16 cellular contexts compared by ENCODE assay signal in genomic region chr3:57877116-57877515, GRCh38.
A peak's percentile ranks its signal among the peaks of the same experiment; 100 is the strongest.
DNase-seq lines count a peak whose midpoint lies in the region; ATAC-seq and TF ChIP-seq lines count a peak whose summit lies in the region.
"Had no signal": no experiment of that assay in that cellular context is flagged by ENCODE, and none has a peak within 500 bp of the region (broad histone marks: within the 10 kb centered on the region; RNA-seq: fewer than 3 reads in every experiment).

No MANE protein-coding gene starts in this region.

- no peaks in the 10 kb centered on the region for H4K20me1 ChIP-seq in fibroblast of lung (ENCODE audit: control insufficient read depth, extremely low read depth, insufficient read depth, low read length)

- TF ChIP-seq CTCF in HEK293 (tag by site-specific recombination; IDR thresholded peaks at IDR 0.05) (no peak), astrocyte of the spinal cord (IDR thresholded peaks at IDR 0.05; ENCODE audit: low read depth, low read length) (no peak), fibroblast of lung (conservative IDR thresholded peaks at IDR 0.05 in 1 of 2, IDR thresholded peaks at IDR 0.05 in 1 of 2; ENCODE audit: low read depth in 1 of 2, low read length in 2 of 2) (no peak)
- TF ChIP-seq CTCF in CD4-positive, alpha-beta T cell (IDR thresholded peaks at IDR 0.05), result no peak

- no peaks in the 10 kb centered on the region for H3K79me2 ChIP-seq in fibroblast of lung (ENCODE audit: control insufficient read depth, insufficient read depth, low read length)

- CTCF ChIA-PET in HEK293 (lab: Yijun Ruan, JAX), result no interaction called here
- CTCF ChIA-PET in CD4-positive, alpha-beta T cell (lab: Charles Lee), result no interaction called here

- POLR2A ChIA-PET in HEK293 (lab: Yijun Ruan, JAX), result no interaction called here
- POLR2A ChIA-PET in CD4-positive, alpha-beta T cell (lab: Charles Lee), result interaction anchor here (0.6 kb wide), 1 partner anchor 1024 kb away, joined by 3 read pairs; no protein-coding TSS in a partner anchor

- no peaks in the 10 kb centered on the region for H3K9me3 Mint-ChIP-seq in stimulated activated effector memory CD8-positive, alpha-beta T cell treated with anti-CD3 and anti-CD28 coated beads, Interleukin-12 subunit alpha, Interleukin-12 subunit beta, amount 100 ng/mL, for 72 hours
- no peaks in the 10 kb centered on the region for H3K9me3 Mint-ChIP-seq in CD4-positive, alpha-beta T cell
- H3K9me3 Mint-ChIP-seq: CD4-positive, CD25-positive, alpha-beta regulatory T cell; H9 had no signal

- H3K36me3 ChIP-seq in HEK293 (ENCODE audit: control insufficient read depth in 2 of 2, insufficient read depth in 1 of 2, low read length in 2 of 2) (no peaks in the 10 kb centered on the region; a peak in 1 of 3 replicates), fibroblast of lung (ENCODE audit: control insufficient read depth, insufficient read depth, low read length) (no peaks in the 10 kb centered on the region)

- intact Hi-C loops in CD4-positive, alpha-beta T cell (cut with DNase I, micrococcal nuclease), result no loop called here

- H3K27me3 ChIP-seq in fibroblast of lung (ENCODE audit: control insufficient read depth, insufficient read depth, low read length), result no peaks in the 10 kb centered on the region
- no peaks in the 10 kb centered on the region for H3K27me3 ChIP-seq in CD4-positive, alpha-beta T cell (ENCODE audit: control insufficient read depth, insufficient read depth, low read length)

- H3K27ac Mint-ChIP-seq in stimulated activated effector memory CD8-positive, alpha-beta T cell treated with anti-CD3 and anti-CD28 coated beads, Interleukin-12 subunit alpha, Interleukin-12 subunit beta, amount 100 ng/mL, for 72 hours, result peak overlapping the region; percentile 1
- H3K27ac Mint-ChIP-seq in CD4-positive, alpha-beta T cell, result no peak overlapping the region

- H3K27me3 Mint-ChIP-seq in CD4-positive, alpha-beta T cell, result no peaks in the 10 kb centered on the region
- H3K27me3 Mint-ChIP-seq: CD4-positive, CD25-positive, alpha-beta regulatory T cell had no signal

- H3K9ac ChIP-seq in fibroblast of lung (ENCODE audit: insufficient read depth, low read length), result no peak overlapping the region

- DNase-seq in astrocyte of the spinal cord (ENCODE audit: low read depth, low spot score) (peak; percentile 67), fibroblast of lung (ENCODE audit: low read depth in 2 of 2) (peak; percentile 47 to 89)
- DNase-seq in stimulated activated effector memory CD8-positive, alpha-beta T cell treated with anti-CD3 and anti-CD28 coated beads, Interleukin-12 subunit alpha, Interleukin-12 subunit beta, amount 100 ng/mL, for 72 hours (ENCODE audit: low spot score in 2 of 2), result no peak
- DNase-seq in CD4-positive, alpha-beta T cell, result no peak
- DNase-seq: Calu3; CD4-positive, CD25-positive, alpha-beta regulatory T cell; DMS79; H9; NCI-H1417; NCI-H1930; NCI-H2171 treated with DMSO at 0.1 percent for 48 hours; SIG-M5 had no signal

- H3K4me1 ChIP-seq in HEK293 (ENCODE audit: control insufficient read depth, insufficient read depth, low read length) (no peaks in the 10 kb centered on the region), fibroblast of lung (ENCODE audit: control insufficient read depth, extremely low read depth, insufficient read depth, low read length) (no peaks in the 10 kb centered on the region)

- H3K27ac ChIP-seq in HEK293 (ENCODE audit: extremely low read depth, low read depth, low read length), result no peak overlapping the region
- H3K27ac ChIP-seq in fibroblast of lung (ENCODE audit: insufficient read depth, low read length), result no peak overlapping the region
- no peak overlapping the region for H3K27ac ChIP-seq in CD4-positive, alpha-beta T cell (ENCODE audit: low read depth, low read length)

- no peak overlapping the region for H2AFZ ChIP-seq in fibroblast of lung (ENCODE audit: low read length)

- peak overlapping the region; percentile 35 for H3K4me2 ChIP-seq in fibroblast of lung (ENCODE audit: extremely low read depth, insufficient read depth, low read length)

- no peaks in the 10 kb centered on the region for H3K9me3 ChIP-seq in HEK293 (ENCODE audit: control insufficient read depth, insufficient read depth, low read depth, low read length)
- no peaks in the 10 kb centered on the region for H3K9me3 ChIP-seq in fibroblast of lung (ENCODE audit: control insufficient read depth, insufficient read depth, low read depth, low read length)
- no peaks in the 10 kb centered on the region for H3K9me3 ChIP-seq in CD4-positive, alpha-beta T cell (ENCODE audit: control insufficient read depth, low read length)

- no peak overlapping the region for H3K4me3 ChIP-seq in HEK293 (ENCODE audit: low read depth, low read length)
- no peak overlapping the region for H3K4me3 ChIP-seq in astrocyte of the spinal cord (ENCODE audit: low read depth, low read length)
- H3K4me3 ChIP-seq in fibroblast of lung (replicated peaks in 1 of 4; ENCODE audit: control extremely low read depth in 1 of 4, insufficient read depth in 1 of 4, low read depth in 3 of 4, low read length in 4 of 4), result no peak overlapping the region

- no peak overlapping the region for H3K4me3 Mint-ChIP-seq in stimulated activated effector memory CD8-positive, alpha-beta T cell treated with anti-CD3 and anti-CD28 coated beads, Interleukin-12 subunit alpha, Interleukin-12 subunit beta, amount 100 ng/mL, for 72 hours
- H3K4me3 Mint-ChIP-seq in CD4-positive, alpha-beta T cell, result no peak overlapping the region
- H3K4me3 Mint-ChIP-seq: CD4-positive, CD25-positive, alpha-beta regulatory T cell; H9 had no signal

- peaks cover 26% of the 10 kb centered on the region for H3K36me3 Mint-ChIP-seq in stimulated activated effector memory CD8-positive, alpha-beta T cell treated with anti-CD3 and anti-CD28 coated beads, Interleukin-12 subunit alpha, Interleukin-12 subunit beta, amount 100 ng/mL, for 72 hours
- H3K36me3 Mint-ChIP-seq in CD4-positive, alpha-beta T cell (ENCODE audit: low read depth), result peaks cover 36% of the 10 kb centered on the region

- no peaks in the 10 kb centered on the region for H3K4me1 Mint-ChIP-seq in stimulated activated effector memory CD8-positive, alpha-beta T cell treated with anti-CD3 and anti-CD28 coated beads, Interleukin-12 subunit alpha, Interleukin-12 subunit beta, amount 100 ng/mL, for 72 hours
- no peaks in the 10 kb centered on the region for H3K4me1 Mint-ChIP-seq in CD4-positive, alpha-beta T cell (ENCODE audit: low read depth)

- in situ Hi-C loops in astrocyte of the spinal cord (cut with HindIII; ENCODE audit: low sequenced_read_pairs), result no loop called here

- no peak for ATAC-seq in stimulated activated effector memory CD8-positive, alpha-beta T cell treated with anti-CD3 and anti-CD28 coated beads, Interleukin-12 subunit alpha, Interleukin-12 subunit beta, amount 100 ng/mL, for 72 hours
- ATAC-seq in GM19324 (IDR thresholded peaks at IDR 0.05; ENCODE audit: low FRiP score, unreplicated experiment) (no peak), GM21717 (IDR thresholded peaks at IDR 0.05; ENCODE audit: unreplicated experiment) (no peak), GM21515 (IDR thresholded peaks at IDR 0.05; ENCODE audit: unreplicated experiment) (no peak)
- ATAC-seq in CD4-positive, alpha-beta T cell (ENCODE audit: poor library complexity), result no peak

TF ChIP-seq in HEK293, 187 proteins besides CTCF, POLR2A, EP300 and RAD21:
- TF ChIP-seq ZNF544 (tag by site-specific recombination; IDR thresholded peaks at IDR 0.05) (no peak), PRDM6 (tag by site-specific recombination; IDR thresholded peaks at IDR 0.05) (peak; percentile 68), ZNF335 (tag by site-specific recombination; conservative IDR thresholded peaks at IDR 0.05) (peak; percentile 31; the same call in 1 of the 2 replicates)

Comparison
In these comparisons a context has a peak if more than half of its experiments do, and no peak if none do; other contexts are left out.
1. DNase-seq: peak in astrocyte of the spinal cord (single experiment) and fibroblast of lung (2 of 2); none in stimulated activated effector memory CD8-positive, alpha-beta T cell treated with anti-CD3 and anti-CD28 coated beads, Interleukin-12 subunit alpha, Interleukin-12 subunit beta, amount 100 ng/mL, for 72 hours (0 of 2) and CD4-positive, alpha-beta T cell (0 of 10).